8 cellular contexts compared by ENCODE assay signal in genomic region chr6:27753668-27754407, GRCh38.
A peak's percentile ranks its signal among the peaks of the same experiment; 100 is the strongest.
DNase-seq lines count a peak whose midpoint lies in the region; ATAC-seq and TF ChIP-seq lines count a peak whose summit lies in the region.

No MANE protein-coding gene starts in this region.

- peaks cover 73% of the 10 kb centered on the region for H3K27me3 ChIP-seq in HUES64 (ENCODE audit: insufficient read depth, low read length)
- no peaks in the 10 kb centered on the region for H3K27me3 ChIP-seq in OCI-LY3 (ENCODE audit: low read depth, low read length)

- H3K9me3 ChIP-seq in HUES64 (ENCODE audit: insufficient read depth, low read depth, low read length) (no peaks in the 10 kb centered on the region), OCI-LY3 (ENCODE audit: insufficient read depth, low read length) (no peaks in the 10 kb centered on the region)

- peaks cover 6% of the 10 kb centered on the region for H3K36me3 Mint-ChIP-seq in natural killer cell
- no peaks in the 10 kb centered on the region for H3K36me3 Mint-ChIP-seq in stimulated activated naive CD8-positive, alpha-beta T cell treated with anti-CD3 and anti-CD28 coated beads, Interleukin-15, Interleukin-2, amounts not matched to agents 100 ng/mL and 50 ng/mL, for 24 hours (ENCODE audit: low read depth)

- no peaks in the 10 kb centered on the region for H3K9me3 Mint-ChIP-seq in natural killer cell
- H3K9me3 Mint-ChIP-seq in stimulated activated naive CD8-positive, alpha-beta T cell treated with anti-CD3 and anti-CD28 coated beads, Interleukin-15, Interleukin-2, amounts not matched to agents 100 ng/mL and 50 ng/mL, for 24 hours, result no peaks in the 10 kb centered on the region

- H3K27ac Mint-ChIP-seq in natural killer cell, result peak overlapping the region; percentile 95 to 100
- peak overlapping the region; percentile 88 for H3K27ac Mint-ChIP-seq in stimulated activated naive CD8-positive, alpha-beta T cell treated with anti-CD3 and anti-CD28 coated beads, Interleukin-15, Interleukin-2, amounts not matched to agents 100 ng/mL and 50 ng/mL, for 24 hours

- no peaks in the 10 kb centered on the region for H4K20me1 ChIP-seq in OCI-LY3 (ENCODE audit: insufficient read depth, low read length)

- H3K4me3 ChIP-seq in HUES64 (ENCODE audit: low read length) (peak overlapping the region; percentile 96), OCI-LY3 (ENCODE audit: low read length) (peak overlapping the region; percentile 87)

- H3K4me2 ChIP-seq in OCI-LY3 (ENCODE audit: low read length), result peak overlapping the region; percentile 72

- no peaks in the 10 kb centered on the region for H3K36me3 ChIP-seq in HUES64 (ENCODE audit: insufficient read depth, low read length)
- H3K36me3 ChIP-seq in OCI-LY3 (replicated peaks; ENCODE audit: low read depth, low read length), result no peaks in the 10 kb centered on the region

- H3K27ac ChIP-seq in HUES64 (ENCODE audit: low read depth, low read length), result no peak overlapping the region
- 0 out of 2 replicates have a peak overlapping the region, but pooled peaks have one; percentile 8 for H3K27ac ChIP-seq in OCI-LY3 (ENCODE audit: low read length)

- peaks cover 32 to 37% of the 10 kb centered on the region in 2 donors for H3K4me1 Mint-ChIP-seq in natural killer cell
- H3K4me1 Mint-ChIP-seq in stimulated activated naive CD8-positive, alpha-beta T cell treated with anti-CD3 and anti-CD28 coated beads, Interleukin-15, Interleukin-2, amounts not matched to agents 100 ng/mL and 50 ng/mL, for 24 hours (ENCODE audit: low read depth), result peaks cover 43% of the 10 kb centered on the region

- ATAC-seq in GM21381 (IDR thresholded peaks at IDR 0.05; ENCODE audit: unreplicated experiment) (peak; percentile 48), esophagus mucosa (peak; percentile 38), natural killer cell (no peak)

- 0% methylated on average over 10 of the region's 12 CpGs for WGBS in HUES64

- DNase-seq in DMS 273 (lab: John Stamatoyannopoulos, UW; ENCODE audit: unreplicated experiment) (peak; percentile 98), activated T-cell treated with anti-CD3 and anti-CD28 coated beads for 24 hours (ENCODE audit: low read depth) (peak; percentile 77), natural killer cell (peak; percentile 19)

- H3K4me1 ChIP-seq in HUES64 (ENCODE audit: insufficient read depth, low read length) (peaks cover 13% of the 10 kb centered on the region), OCI-LY3 (ENCODE audit: low read length) (peaks cover 8% of the 10 kb centered on the region; the same call in 1 of the 2 replicates)

- H2AFZ ChIP-seq in OCI-LY3 (ENCODE audit: low read depth, low read length), result peak overlapping the region; percentile 73; the same call in 1 of the 2 replicates

- intact Hi-C loops in natural killer cell (cut with micrococcal nuclease), result loop anchor here (1.0 to 10.0 kb wide), 8 partner anchors 53 to 1219 kb away; partner anchors contain the start of gene HMGN4

- H3K79me2 ChIP-seq in OCI-LY3 (ENCODE audit: low read length), result no peaks in the 10 kb centered on the region

- H3K27me3 Mint-ChIP-seq in natural killer cell (ENCODE audit: low read depth in 2 of 2), result peaks cover 2 to 9% of the 10 kb centered on the region in 2 donors
- H3K27me3 Mint-ChIP-seq in stimulated activated naive CD8-positive, alpha-beta T cell treated with anti-CD3 and anti-CD28 coated beads, Interleukin-15, Interleukin-2, amounts not matched to agents 100 ng/mL and 50 ng/mL, for 24 hours, result peaks cover 3% of the 10 kb centered on the region

- no peak overlapping the region for H3K9ac ChIP-seq in HUES64 (ENCODE audit: low read depth, low read length)
- peak overlapping the region; percentile 59 for H3K9ac ChIP-seq in OCI-LY3 (ENCODE audit: low read length)

- TF ChIP-seq CTCF in OCI-LY3 (IDR thresholded peaks at IDR 0.05; ENCODE audit: low read depth, low read length), result no peak
- TF ChIP-seq CTCF in natural killer cell (IDR thresholded peaks at IDR 0.05), result no peak

- peak overlapping the region; percentile 99 for H3K4me3 Mint-ChIP-seq in natural killer cell
- peak overlapping the region; percentile 91 for H3K4me3 Mint-ChIP-seq in stimulated activated naive CD8-positive, alpha-beta T cell treated with anti-CD3 and anti-CD28 coated beads, Interleukin-15, Interleukin-2, amounts not matched to agents 100 ng/mL and 50 ng/mL, for 24 hours

Comparison
In these comparisons a context has a peak if more than half of its experiments do, and no peak if none do; other contexts are left out.
1. DNase-seq: peak in every context shown above with its lines; median percentile 98 in DMS 273; 77 in activated T-cell treated with anti-CD3 and anti-CD28 coated beads for 24 hours; 19 in natural killer cell.
2. ATAC-seq: peak in GM21381 (single experiment) and esophagus mucosa (single experiment); none in natural killer cell (0 of 3).